ENCODE assay signal across 8 cellular contexts in the genomic region with DNA sequence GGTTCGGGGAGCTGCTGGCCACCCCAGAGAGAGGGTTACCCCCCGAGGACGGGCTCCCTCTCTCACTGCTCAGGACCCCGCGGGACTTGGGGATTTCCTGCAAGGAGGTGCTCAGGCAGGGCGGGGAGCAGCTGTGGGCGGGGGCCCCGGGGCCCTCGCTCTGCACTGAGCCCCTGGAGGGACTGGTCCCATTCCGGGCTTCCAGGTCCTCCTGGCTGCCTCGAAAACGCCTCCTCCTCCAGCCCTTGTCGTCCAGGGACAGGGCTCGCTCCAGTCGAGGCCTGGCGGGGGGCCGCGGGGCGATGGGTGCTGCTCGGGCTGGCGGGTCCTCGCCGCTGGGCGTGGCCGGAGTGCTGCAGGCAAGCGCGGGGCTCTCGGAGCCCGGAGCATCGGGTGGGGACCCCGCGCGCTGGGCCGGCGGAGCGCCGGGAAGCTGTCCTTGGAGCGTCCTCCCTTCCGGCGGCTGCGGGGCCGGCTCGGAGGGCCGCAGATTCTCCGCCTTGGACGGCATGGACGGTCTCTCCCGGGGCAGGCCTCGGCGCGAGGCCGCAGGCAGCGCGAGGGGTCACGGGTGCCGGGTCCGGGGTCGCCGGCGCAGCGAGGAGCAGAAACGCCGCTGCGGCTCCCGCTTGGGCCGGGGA. TPM values are rescaled to one million over a fixed set of nuclear protein-coding genes. Genes with fewer than 3 reads are reported as not detected.
A peak's percentile ranks its signal among the peaks of the same experiment; 100 is the strongest.
DNase-seq lines count a peak whose midpoint lies in the region; ATAC-seq and TF ChIP-seq lines count a peak whose summit lies in the region.

No MANE protein-coding gene starts in this region.

- CTCF ChIA-PET in activated CD8-positive, alpha-beta memory T cell treated with anti-CD3 and anti-CD28 coated beads, Interleukin-2, amount 10 ng/mL, durations not matched to agents 7 days and 5 days (lab: Charles Lee): interaction anchor here (0.9 to 1.5 kb wide), 7 partner anchors 23 to 205 kb away, joined by 3 to 5 read pairs (median 3); no protein-coding TSS in a partner anchor

- DNase-seq in GM04504 (ENCODE audit: low read depth) (peak; percentile 2), LoVo (ENCODE audit: low spot score) (peak; percentile 22), epithelial cell of proximal tubule (ENCODE audit: low read depth) (no peak), substantia nigra (lab: John Stamatoyannopoulos, UW) (peak in 5 of 49 donors; percentile 19 to 41 (median 31)), mucosa of gallbladder (ENCODE audit: low spot score) (no peak)
- DNase-seq in activated CD8-positive, alpha-beta memory T cell treated with anti-CD3 and anti-CD28 coated beads, Interleukin-2, amount 10 ng/mL, durations not matched to agents 7 days and 5 days: peak; percentile 76

- ATAC-seq in GM21737 (IDR thresholded peaks at IDR 0.05; ENCODE audit: unreplicated experiment): peak; percentile 39
- ATAC-seq in activated CD8-positive, alpha-beta memory T cell treated with anti-CD3 and anti-CD28 coated beads, Interleukin-2, amount 10 ng/mL, durations not matched to agents 7 days and 5 days: peak; percentile 73

- TF ChIP-seq CTCF in epithelial cell of proximal tubule (conservative IDR thresholded peaks at IDR 0.05; ENCODE audit: low read depth, low read length) (no peak), nephron (IDR thresholded peaks at IDR 0.05; ENCODE audit: unreplicated experiment in 3 of 3) (no peak)

- H3K36me3 Mint-ChIP-seq in activated CD8-positive, alpha-beta memory T cell treated with anti-CD3 and anti-CD28 coated beads, Interleukin-2, amount 10 ng/mL, durations not matched to agents 7 days and 5 days: peaks cover 11% of the 10 kb centered on the region
- peaks cover 32% of the 10 kb centered on the region for H3K36me3 Mint-ChIP-seq in nephron (ENCODE audit: low read depth)

- peaks cover 26% of the 10 kb centered on the region for H3K4me1 Mint-ChIP-seq in activated CD8-positive, alpha-beta memory T cell treated with anti-CD3 and anti-CD28 coated beads, Interleukin-2, amount 10 ng/mL, durations not matched to agents 7 days and 5 days
- peaks cover 19% of the 10 kb centered on the region for H3K4me1 Mint-ChIP-seq in nephron

- H3K4me3 ChIP-seq in epithelial cell of proximal tubule (ENCODE audit: low read depth, low read length): peak overlapping the region; percentile 84

- no peaks in the 10 kb centered on the region for H3K27me3 Mint-ChIP-seq in activated CD8-positive, alpha-beta memory T cell treated with anti-CD3 and anti-CD28 coated beads, Interleukin-2, amount 10 ng/mL, durations not matched to agents 7 days and 5 days
- no peaks in the 10 kb centered on the region for H3K27me3 Mint-ChIP-seq in nephron (ENCODE audit: low read depth)

- H3K9me3 Mint-ChIP-seq in activated CD8-positive, alpha-beta memory T cell treated with anti-CD3 and anti-CD28 coated beads, Interleukin-2, amount 10 ng/mL, durations not matched to agents 7 days and 5 days (ENCODE audit: low read depth): no peaks in the 10 kb centered on the region
- no peaks in the 10 kb centered on the region for H3K9me3 Mint-ChIP-seq in nephron

- no peak overlapping the region for H3K27ac Mint-ChIP-seq in activated CD8-positive, alpha-beta memory T cell treated with anti-CD3 and anti-CD28 coated beads, Interleukin-2, amount 10 ng/mL, durations not matched to agents 7 days and 5 days
- H3K27ac Mint-ChIP-seq in nephron: no peak overlapping the region

- H3K27ac ChIP-seq in substantia nigra (ENCODE audit: low read depth, low read length, poor library complexity, severe bottlenecking): peak overlapping the region; percentile 42

- peak overlapping the region; percentile 83 for H3K4me3 Mint-ChIP-seq in activated CD8-positive, alpha-beta memory T cell treated with anti-CD3 and anti-CD28 coated beads, Interleukin-2, amount 10 ng/mL, durations not matched to agents 7 days and 5 days
- peak overlapping the region; percentile 87 to 92 (median 90) for H3K4me3 Mint-ChIP-seq in nephron

RNA-seq across cellular contexts. Expression of gene INPP5E, which starts 0.6 kb away (rescaled TPM):
- total RNA-seq in activated CD8-positive, alpha-beta memory T cell treated with anti-CD3 and anti-CD28 coated beads, Interleukin-2, amount 10 ng/mL, durations not matched to agents 7 days and 5 days: 10 to 100 TPM; 20.0 to 21.4 TPM
- 20.3 and 21.1 TPM in 2 replicates for total RNA-seq in epithelial cell of proximal tubule
- 18.7 TPM for total RNA-seq in mucosa of gallbladder

RNA-seq across cellular contexts. Expression of gene PMPCA, which starts 28.6 kb away (rescaled TPM):
- total RNA-seq in activated CD8-positive, alpha-beta memory T cell treated with anti-CD3 and anti-CD28 coated beads, Interleukin-2, amount 10 ng/mL, durations not matched to agents 7 days and 5 days: 10 to 100 TPM; 64.0 to 76.5 TPM
- total RNA-seq in epithelial cell of proximal tubule: 50.7 and 82.5 TPM in 2 replicates
- 41.2 TPM for total RNA-seq in mucosa of gallbladder

RNA-seq across cellular contexts. Expression of gene ENTR1, which starts 28.6 kb away (rescaled TPM):
- total RNA-seq in activated CD8-positive, alpha-beta memory T cell treated with anti-CD3 and anti-CD28 coated beads, Interleukin-2, amount 10 ng/mL, durations not matched to agents 7 days and 5 days: 10 to 100 TPM; 47.4 to 54.2 TPM
- total RNA-seq in epithelial cell of proximal tubule: 57.5 and 87.6 TPM in 2 replicates
- 38.8 TPM for total RNA-seq in mucosa of gallbladder

RNA-seq across cellular contexts. Expression of gene SNAPC4, which starts 39.1 kb away (rescaled TPM):
- total RNA-seq in activated CD8-positive, alpha-beta memory T cell treated with anti-CD3 and anti-CD28 coated beads, Interleukin-2, amount 10 ng/mL, durations not matched to agents 7 days and 5 days: 10 to 100 TPM; 12.4 to 17.0 TPM
- 15.0 and 22.4 TPM in 2 replicates for total RNA-seq in epithelial cell of proximal tubule
- total RNA-seq in mucosa of gallbladder: 9.1 TPM

RNA-seq across cellular contexts. Expression of gene SEC16A, which starts 43.8 kb away (rescaled TPM):
- total RNA-seq in activated CD8-positive, alpha-beta memory T cell treated with anti-CD3 and anti-CD28 coated beads, Interleukin-2, amount 10 ng/mL, durations not matched to agents 7 days and 5 days: 10 to 100 TPM; 88.0 to 96.7 TPM
- total RNA-seq in epithelial cell of proximal tubule: 36.4 and 41.7 TPM in 2 replicates
- 78.4 TPM for total RNA-seq in mucosa of gallbladder

Comparison
In these comparisons a context has a peak if more than half of its experiments do, and no peak if none do; other contexts are left out.
1. DNase-seq: peak in GM04504 (single experiment), LoVo (single experiment) and activated CD8-positive, alpha-beta memory T cell treated with anti-CD3 and anti-CD28 coated beads, Interleukin-2, amount 10 ng/mL, durations not matched to agents 7 days and 5 days (single experiment); none in epithelial cell of proximal tubule (single experiment) and mucosa of gallbladder (single experiment).